In genomic region chr16:81746566-81746965, GRCh38 we compare ENCODE assay signal across 1 cellular context.
TF ChIP-seq lines count a peak whose summit lies in the region.

No MANE protein-coding gene starts in this region.

TF ChIP-seq in K562, 482 proteins besides CTCF, POLR2A, EP300 and RAD21 (continued from another document):
- TF ChIP-seq MBD2 (IDR thresholded peaks at IDR 0.05; ENCODE audit: borderline replicate concordance, low read depth): no peak
- no peak for TF ChIP-seq ZBTB5 (IDR thresholded peaks at IDR 0.05)
- TF ChIP-seq RNF2 (IDR thresholded peaks at IDR 0.05): no peak
- TF ChIP-seq TRIM24 (IDR thresholded peaks at IDR 0.05): no peak
- peak in 1 of 2 experiments; percentile 47; a peak in 1 of 4 replicates for TF ChIP-seq KDM1A (IDR thresholded peaks at IDR 0.05)
- TF ChIP-seq MTA2 (IDR thresholded peaks at IDR 0.05; ENCODE audit: low read depth): no peak
- no peak for TF ChIP-seq U2AF1 (optimal IDR thresholded peaks at IDR 0.05; ENCODE audit: low read depth, low read length)
- peak; percentile 3; the same call in 1 of the 2 replicates for TF ChIP-seq SP1 (CRISPR knock-in tag; IDR thresholded peaks at IDR 0.05)
- TF ChIP-seq TGIF2 (CRISPR knock-in tag; IDR thresholded peaks at IDR 0.05): no peak
- TF ChIP-seq NONO (IDR thresholded peaks at IDR 0.05; ENCODE audit: low read depth in 2 of 2, low read length in 1 of 2): no peak
- TF ChIP-seq GTF2E2 (tag; IDR thresholded peaks at IDR 0.05): 0 out of 2 replicates have a peak, but pooled peaks have one; percentile 15
- TF ChIP-seq GABPA (tag; conservative IDR thresholded peaks at IDR 0.05; ENCODE audit: low read depth): peak; percentile 71
- no peak for TF ChIP-seq BHLHE40 (IDR thresholded peaks at IDR 0.05; ENCODE audit: low read length)
- no peak for TF ChIP-seq ZSCAN32 (CRISPR knock-in tag; IDR thresholded peaks at IDR 0.05)
- TF ChIP-seq, protein P1, sequence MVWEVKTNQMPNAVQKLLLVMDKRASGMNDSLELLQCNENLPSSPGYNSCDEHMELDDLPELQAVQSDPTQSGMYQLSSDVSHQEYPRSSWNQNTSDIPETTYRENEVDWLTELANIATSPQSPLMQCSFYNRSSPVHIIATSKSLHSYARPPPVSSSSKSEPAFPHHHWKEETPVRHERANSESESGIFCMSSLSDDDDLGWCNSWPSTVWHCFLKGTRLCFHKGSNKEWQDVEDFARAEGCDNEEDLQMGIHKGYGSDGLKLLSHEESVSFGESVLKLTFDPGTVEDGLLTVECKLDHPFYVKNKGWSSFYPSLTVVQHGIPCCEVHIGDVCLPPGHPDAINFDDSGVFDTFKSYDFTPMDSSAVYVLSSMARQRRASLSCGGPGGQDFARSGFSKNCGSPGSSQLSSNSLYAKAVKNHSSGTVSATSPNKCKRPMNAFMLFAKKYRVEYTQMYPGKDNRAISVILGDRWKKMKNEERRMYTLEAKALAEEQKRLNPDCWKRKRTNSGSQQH (CRISPR knock-in tag; IDR thresholded peaks at IDR 0.05): no peak
- TF ChIP-seq ZNF766 (CRISPR knock-in tag; conservative IDR thresholded peaks at IDR 0.05): no peak
- peak; percentile 75; the same call in 1 of the 2 replicates for TF ChIP-seq BCOR (IDR thresholded peaks at IDR 0.05)
- no peak for TF ChIP-seq ZNF224 (CRISPR knock-in tag; IDR thresholded peaks at IDR 0.05)
- TF ChIP-seq RHOXF2B (CRISPR knock-in tag; conservative IDR thresholded peaks at IDR 0.05): no peak
- no peak for TF ChIP-seq ZNF398 (CRISPR knock-in tag; IDR thresholded peaks at IDR 0.05)
- no peak for TF ChIP-seq TARDBP (IDR thresholded peaks at IDR 0.05)
- TF ChIP-seq NR2F6 (CRISPR knock-in tag; IDR thresholded peaks at IDR 0.05): no peak
- no peak for TF ChIP-seq ZNF57 (CRISPR knock-in tag; IDR thresholded peaks at IDR 0.05)
- peak; percentile 49 for TF ChIP-seq CHD4 (IDR thresholded peaks at IDR 0.05; ENCODE audit: insufficient read depth, insufficient replicate concordance, low read depth, low read length, poor library complexity, severe bottlenecking)
- TF ChIP-seq CREBBP (IDR thresholded peaks at IDR 0.05; ENCODE audit: low read depth, low read length): no peak
- TF ChIP-seq ZNF121 (CRISPR knock-in tag; conservative IDR thresholded peaks at IDR 0.05): no peak
- no peak for TF ChIP-seq BCLAF1 (IDR thresholded peaks at IDR 0.05; ENCODE audit: borderline replicate concordance in 1 of 2, control insufficient read depth in 1 of 2, low read depth in 2 of 2, low read length in 1 of 2)
- TF ChIP-seq PKNOX1 (IDR thresholded peaks at IDR 0.05): 0 out of 2 replicates have a peak, but pooled peaks have one; percentile 1
- no peak for TF ChIP-seq HLTF (IDR thresholded peaks at IDR 0.05)
- TF ChIP-seq CTBP1 (IDR thresholded peaks at IDR 0.05; ENCODE audit: borderline replicate concordance): no peak
- no peak for TF ChIP-seq RBM39 (optimal IDR thresholded peaks at IDR 0.05; ENCODE audit: low read depth, low read length)
- peak; percentile 35; the same call in 1 of the 2 replicates for TF ChIP-seq SMARCA5 (IDR thresholded peaks at IDR 0.05)
- no peak for TF ChIP-seq LCOR (CRISPR knock-in tag; IDR thresholded peaks at IDR 0.05)
- TF ChIP-seq, protein P2, sequence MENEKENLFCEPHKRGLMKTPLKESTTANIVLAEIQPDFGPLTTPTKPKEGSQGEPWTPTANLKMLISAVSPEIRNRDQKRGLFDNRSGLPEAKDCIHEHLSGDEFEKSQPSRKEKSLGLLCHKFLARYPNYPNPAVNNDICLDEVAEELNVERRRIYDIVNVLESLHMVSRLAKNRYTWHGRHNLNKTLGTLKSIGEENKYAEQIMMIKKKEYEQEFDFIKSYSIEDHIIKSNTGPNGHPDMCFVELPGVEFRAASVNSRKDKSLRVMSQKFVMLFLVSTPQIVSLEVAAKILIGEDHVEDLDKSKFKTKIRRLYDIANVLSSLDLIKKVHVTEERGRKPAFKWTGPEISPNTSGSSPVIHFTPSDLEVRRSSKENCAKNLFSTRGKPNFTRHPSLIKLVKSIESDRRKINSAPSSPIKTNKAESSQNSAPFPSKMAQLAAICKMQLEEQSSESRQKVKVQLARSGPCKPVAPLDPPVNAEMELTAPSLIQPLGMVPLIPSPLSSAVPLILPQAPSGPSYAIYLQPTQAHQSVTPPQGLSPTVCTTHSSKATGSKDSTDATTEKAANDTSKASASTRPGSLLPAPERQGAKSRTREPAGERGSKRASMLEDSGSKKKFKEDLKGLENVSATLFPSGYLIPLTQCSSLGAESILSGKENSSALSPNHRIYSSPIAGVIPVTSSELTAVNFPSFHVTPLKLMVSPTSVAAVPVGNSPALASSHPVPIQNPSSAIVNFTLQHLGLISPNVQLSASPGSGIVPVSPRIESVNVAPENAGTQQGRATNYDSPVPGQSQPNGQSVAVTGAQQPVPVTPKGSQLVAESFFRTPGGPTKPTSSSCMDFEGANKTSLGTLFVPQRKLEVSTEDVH (IDR thresholded peaks at IDR 0.05; ENCODE audit: low read depth, partially characterized antibody): no peak
- TF ChIP-seq TCFL5 (CRISPR knock-in tag; conservative IDR thresholded peaks at IDR 0.05): no peak
- TF ChIP-seq, protein P3, sequence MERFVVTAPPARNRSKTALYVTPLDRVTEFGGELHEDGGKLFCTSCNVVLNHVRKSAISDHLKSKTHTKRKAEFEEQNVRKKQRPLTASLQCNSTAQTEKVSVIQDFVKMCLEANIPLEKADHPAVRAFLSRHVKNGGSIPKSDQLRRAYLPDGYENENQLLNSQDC (CRISPR knock-in tag; IDR thresholded peaks at IDR 0.05): no peak
- TF ChIP-seq ZFPM2 (CRISPR knock-in tag; IDR thresholded peaks at IDR 0.05): no peak
- TF ChIP-seq IRF1 (CRISPR knock-in tag; IDR thresholded peaks at IDR 0.05; ENCODE audit: borderline replicate concordance): no peak
- TF ChIP-seq GABPB1 (CRISPR knock-in tag; IDR thresholded peaks at IDR 0.05): peak; percentile 5; the same call in 1 of the 2 replicates
- no peak for TF ChIP-seq ZNF143 (CRISPR knock-in tag; IDR thresholded peaks at IDR 0.05)
- no peak for TF ChIP-seq HMG20A (CRISPR knock-in tag; conservative IDR thresholded peaks at IDR 0.05)
- TF ChIP-seq RCOR1 (IDR thresholded peaks at IDR 0.05; ENCODE audit: borderline replicate concordance in 1 of 2, low read depth in 2 of 2, low read length in 2 of 2): no peak
- no peak for TF ChIP-seq SREBF1 (IDR thresholded peaks at IDR 0.05; ENCODE audit: borderline replicate concordance, low read depth, low read length)
TF ChIP-seq in K562: peak in this region for 12.
